In genomic region chr6:118281291-118281690, GRCh38 we compare ENCODE assay signal across 18 cellular contexts.
"Had no signal": no experiment of that assay in that cellular context is flagged by ENCODE, and none has a peak within 500 bp of the region (broad histone marks: within the 10 kb centered on the region; RNA-seq: fewer than 3 reads in every experiment).

No MANE protein-coding gene starts in this region.

- H3K36me3 ChIP-seq: prostate gland, spleen, upper lobe of left lung had no signal

- ATAC-seq: activated CD8-positive, alpha-beta memory T cell treated with anti-CD3 and anti-CD28 coated beads, Interleukin-2, amount 10 ng/mL, durations not matched to agents 7 days and 5 days; effector memory CD8-positive, alpha-beta T cell; left lobe of liver; natural killer cell; sciatic nerve had no signal

- H3K27me3 ChIP-seq: upper lobe of left lung had no signal

- FAIRE-seq: islet of Langerhans had no signal

- H3K4me1 ChIP-seq: prostate gland had no signal

- H3K27ac ChIP-seq: prostate gland, spleen, upper lobe of left lung had no signal

- DNase-seq: activated CD4-positive, alpha-beta T cell treated with anti-CD3 and anti-CD28 coated beads, Interleukin-2, amount 50 U/mL, for 48 hours; activated CD4-positive, CD25-positive, alpha-beta regulatory T cell treated with anti-CD3 and anti-CD28 coated beads, Interleukin-2, amount 50 U/mL, for 72 hours; activated CD8-positive, alpha-beta memory T cell treated with anti-CD3 and anti-CD28 coated beads, Interleukin-2, amount 10 ng/mL, durations not matched to agents 7 days and 5 days; activated effector memory CD4-positive, alpha-beta T cell treated with Interleukin-2 at 50 U/mL for 16 hours; activated T-cell treated with anti-CD3 and anti-CD28 coated beads, Interleukin-2, amount 50 U/mL, for 24 hours; effector memory CD8-positive, alpha-beta T cell; erythroblast; mammary epithelial cell; natural killer cell; nucleus accumbens; spleen; stimulated activated CD4-positive, alpha-beta T cell treated with anti-CD3 and anti-CD28 coated beads, Interleukin-2, amount 100 ng/mL, for 24 hours; stimulated activated naive CD4-positive, alpha-beta T cell treated with Interleukin-2 at 50 U/mL for 16 hours; upper lobe of left lung had no signal

- H3K9me3 ChIP-seq: prostate gland, spleen, upper lobe of left lung had no signal

- H3K4me3 ChIP-seq: prostate gland, spleen, upper lobe of left lung had no signal
